Comparison of ENCODE assay signal across 1 cellular context in the genomic region with DNA sequence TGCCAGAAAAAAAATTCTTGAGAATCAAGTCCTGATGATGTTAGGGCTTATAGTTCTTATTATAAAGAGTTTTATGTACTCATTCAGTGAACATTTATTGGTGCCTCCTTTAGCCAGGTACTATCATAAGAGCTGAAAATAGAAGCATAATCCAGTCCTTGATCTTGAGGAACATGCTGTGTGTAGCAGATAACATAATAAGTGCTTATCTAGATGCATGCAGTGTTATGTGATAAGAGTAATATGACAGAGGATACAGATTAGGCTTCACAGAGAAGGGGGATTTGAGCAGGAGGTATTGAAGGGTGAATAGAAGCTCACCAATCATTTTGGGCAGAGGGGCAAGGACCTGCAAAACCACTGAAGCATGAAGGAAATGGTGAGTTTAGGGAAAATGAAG.
TF ChIP-seq lines count a peak whose summit lies in the region.

No MANE protein-coding gene starts in this region.

TF ChIP-seq in K562, 482 proteins besides CTCF, POLR2A, EP300 and RAD21:
- TF ChIP-seq NR2C2 (CRISPR knock-in tag; IDR thresholded peaks at IDR 0.05) = no peak
- TF ChIP-seq NR2C2 (tag; IDR thresholded peaks at IDR 0.05) = no peak
- TF ChIP-seq, protein P1, sequence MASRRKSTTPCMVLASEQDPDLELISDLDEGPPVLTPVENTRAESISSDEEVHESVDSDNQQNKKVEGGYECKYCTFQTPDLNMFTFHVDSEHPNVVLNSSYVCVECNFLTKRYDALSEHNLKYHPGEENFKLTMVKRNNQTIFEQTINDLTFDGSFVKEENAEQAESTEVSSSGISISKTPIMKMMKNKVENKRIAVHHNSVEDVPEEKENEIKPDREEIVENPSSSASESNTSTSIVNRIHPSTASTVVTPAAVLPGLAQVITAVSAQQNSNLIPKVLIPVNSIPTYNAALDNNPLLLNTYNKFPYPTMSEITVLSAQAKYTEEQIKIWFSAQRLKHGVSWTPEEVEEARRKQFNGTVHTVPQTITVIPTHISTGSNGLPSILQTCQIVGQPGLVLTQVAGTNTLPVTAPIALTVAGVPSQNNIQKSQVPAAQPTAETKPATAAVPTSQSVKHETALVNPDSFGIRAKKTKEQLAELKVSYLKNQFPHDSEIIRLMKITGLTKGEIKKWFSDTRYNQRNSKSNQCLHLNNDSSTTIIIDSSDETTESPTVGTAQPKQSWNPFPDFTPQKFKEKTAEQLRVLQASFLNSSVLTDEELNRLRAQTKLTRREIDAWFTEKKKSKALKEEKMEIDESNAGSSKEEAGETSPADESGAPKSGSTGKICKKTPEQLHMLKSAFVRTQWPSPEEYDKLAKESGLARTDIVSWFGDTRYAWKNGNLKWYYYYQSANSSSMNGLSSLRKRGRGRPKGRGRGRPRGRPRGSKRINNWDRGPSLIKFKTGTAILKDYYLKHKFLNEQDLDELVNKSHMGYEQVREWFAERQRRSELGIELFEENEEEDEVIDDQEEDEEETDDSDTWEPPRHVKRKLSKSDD (conservative IDR thresholded peaks at IDR 0.05; ENCODE audit: low read length) = no peak
- TF ChIP-seq POLR2AphosphoS5 (IDR thresholded peaks at IDR 0.05; ENCODE audit: control insufficient read depth, insufficient read depth, low read depth, low read length) = no peak
- no peak for TF ChIP-seq CBX2 (IDR thresholded peaks at IDR 0.05; ENCODE audit: insufficient read depth, low read length, poor library complexity, severe bottlenecking)
- TF ChIP-seq TEAD4 (IDR thresholded peaks at IDR 0.05; ENCODE audit: low read length) = peak; percentile 55; the same call in 1 of the 2 replicates
- no peak for TF ChIP-seq TEAD4 (CRISPR knock-in tag; IDR thresholded peaks at IDR 0.05; ENCODE audit: borderline replicate concordance)
- no peak for TF ChIP-seq MAFG (tag; conservative IDR thresholded peaks at IDR 0.05)
- no peak for TF ChIP-seq ZNF436 (CRISPR knock-in tag; IDR thresholded peaks at IDR 0.05)
- TF ChIP-seq, protein P2, sequence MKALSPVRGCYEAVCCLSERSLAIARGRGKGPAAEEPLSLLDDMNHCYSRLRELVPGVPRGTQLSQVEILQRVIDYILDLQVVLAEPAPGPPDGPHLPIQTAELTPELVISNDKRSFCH (CRISPR knock-in tag; IDR thresholded peaks at IDR 0.05) = no peak
- TF ChIP-seq, protein P2 (tag; IDR thresholded peaks at IDR 0.05) = no peak
- no peak for TF ChIP-seq ZNF699 (CRISPR knock-in tag; IDR thresholded peaks at IDR 0.05; ENCODE audit: insufficient replicate concordance)
- no peak for TF ChIP-seq FIP1L1 (IDR thresholded peaks at IDR 0.05; ENCODE audit: low read depth, low read length, poor library complexity, severe bottlenecking)
- TF ChIP-seq RBM22 (IDR thresholded peaks at IDR 0.05; ENCODE audit: low read depth, low read length, poor library complexity, severe bottlenecking) = no peak
- no peak for TF ChIP-seq ZNF75A (CRISPR knock-in tag; IDR thresholded peaks at IDR 0.05)
- TF ChIP-seq DEAF1 (CRISPR knock-in tag; IDR thresholded peaks at IDR 0.05) = no peak
- no peak for TF ChIP-seq HDAC1 (IDR thresholded peaks at IDR 0.05)
- no peak for TF ChIP-seq CTBP1 (IDR thresholded peaks at IDR 0.05; ENCODE audit: borderline replicate concordance)
- peak; percentile 35; the same call in 1 of the 2 replicates for TF ChIP-seq ARID1B (IDR thresholded peaks at IDR 0.05)
- TF ChIP-seq ZNF277 (CRISPR knock-in tag; IDR thresholded peaks at IDR 0.05; ENCODE audit: borderline replicate concordance) = no peak
- no peak for TF ChIP-seq CREBBP (IDR thresholded peaks at IDR 0.05; ENCODE audit: low read depth, low read length)
- no peak for TF ChIP-seq POLR2AphosphoS2 (IDR thresholded peaks at IDR 0.05; ENCODE audit: low read length)
- TF ChIP-seq BRD9 (IDR thresholded peaks at IDR 0.05; ENCODE audit: low read depth, partially characterized antibody) = no peak
- TF ChIP-seq ZNF347 (CRISPR knock-in tag; IDR thresholded peaks at IDR 0.05; ENCODE audit: low read depth) = no peak
- no peak for TF ChIP-seq DNMT1 (IDR thresholded peaks at IDR 0.05)
- TF ChIP-seq SAFB2 (IDR thresholded peaks at IDR 0.05; ENCODE audit: borderline replicate concordance, low read depth, low read length, severe bottlenecking) = no peak
- TF ChIP-seq, protein P3, sequence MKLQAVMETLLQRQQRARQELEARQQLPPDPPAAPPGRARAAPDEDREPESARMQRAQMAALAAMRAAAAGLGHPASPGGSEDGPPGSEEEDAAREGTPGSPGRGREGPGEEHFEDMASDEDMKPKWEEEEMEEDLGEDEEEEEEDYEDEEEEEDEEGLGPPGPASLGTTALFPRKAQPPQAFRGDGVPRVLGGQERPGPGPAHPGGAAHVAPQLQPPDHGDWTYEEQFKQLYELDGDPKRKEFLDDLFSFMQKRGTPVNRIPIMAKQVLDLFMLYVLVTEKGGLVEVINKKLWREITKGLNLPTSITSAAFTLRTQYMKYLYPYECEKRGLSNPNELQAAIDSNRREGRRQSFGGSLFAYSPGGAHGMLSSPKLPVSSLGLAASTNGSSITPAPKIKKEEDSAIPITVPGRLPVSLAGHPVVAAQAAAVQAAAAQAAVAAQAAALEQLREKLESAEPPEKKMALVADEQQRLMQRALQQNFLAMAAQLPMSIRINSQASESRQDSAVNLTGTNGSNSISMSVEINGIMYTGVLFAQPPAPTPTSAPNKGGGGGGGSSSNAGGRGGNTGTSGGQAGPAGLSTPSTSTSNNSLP (IDR thresholded peaks at IDR 0.05; ENCODE audit: borderline replicate concordance, low read depth, low read length) = no peak
- TF ChIP-seq CBFA2T3 (IDR thresholded peaks at IDR 0.05) = 0 out of 2 replicates have a peak, but pooled peaks have one; percentile 38
- TF ChIP-seq SUPT5H (IDR thresholded peaks at IDR 0.05) = no peak
- TF ChIP-seq ZNF695 (CRISPR knock-in tag; IDR thresholded peaks at IDR 0.05) = no peak
- no peak for TF ChIP-seq IFI16 (CRISPR knock-in tag; IDR thresholded peaks at IDR 0.05)
- no peak for TF ChIP-seq SMARCE1 (IDR thresholded peaks at IDR 0.05)
- TF ChIP-seq E4F1 (CRISPR knock-in tag; IDR thresholded peaks at IDR 0.05; ENCODE audit: borderline replicate concordance) = no peak
- TF ChIP-seq FOXJ2 (tag; IDR thresholded peaks at IDR 0.05) = 0 out of 2 replicates have a peak, but pooled peaks have one; percentile 44
- no peak for TF ChIP-seq SIX5 (IDR thresholded peaks at IDR 0.05; ENCODE audit: borderline replicate concordance in 1 of 2, insufficient read depth in 1 of 2, low read depth in 1 of 2, low read length in 2 of 2)
- TF ChIP-seq, protein P4, sequence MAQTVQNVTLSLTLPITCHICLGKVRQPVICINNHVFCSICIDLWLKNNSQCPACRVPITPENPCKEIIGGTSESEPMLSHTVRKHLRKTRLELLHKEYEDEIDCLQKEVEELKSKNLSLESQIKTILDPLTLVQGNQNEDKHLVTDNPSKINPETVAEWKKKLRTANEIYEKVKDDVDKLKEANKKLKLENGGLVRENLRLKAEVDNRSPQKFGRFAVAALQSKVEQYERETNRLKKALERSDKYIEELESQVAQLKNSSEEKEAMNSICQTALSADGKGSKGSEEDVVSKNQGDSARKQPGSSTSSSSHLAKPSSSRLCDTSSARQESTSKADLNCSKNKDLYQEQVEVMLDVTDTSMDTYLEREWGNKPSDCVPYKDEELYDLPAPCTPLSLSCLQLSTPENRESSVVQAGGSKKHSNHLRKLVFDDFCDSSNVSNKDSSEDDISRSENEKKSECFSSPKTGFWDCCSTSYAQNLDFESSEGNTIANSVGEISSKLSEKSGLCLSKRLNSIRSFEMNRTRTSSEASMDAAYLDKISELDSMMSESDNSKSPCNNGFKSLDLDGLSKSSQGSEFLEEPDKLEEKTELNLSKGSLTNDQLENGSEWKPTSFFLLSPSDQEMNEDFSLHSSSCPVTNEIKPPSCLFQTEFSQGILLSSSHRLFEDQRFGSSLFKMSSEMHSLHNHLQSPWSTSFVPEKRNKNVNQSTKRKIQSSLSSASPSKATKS (CRISPR knock-in tag; IDR thresholded peaks at IDR 0.05) = no peak
- TF ChIP-seq ZBTB8A (IDR thresholded peaks at IDR 0.05; ENCODE audit: partially characterized antibody) = no peak
- TF ChIP-seq TAL1 (IDR thresholded peaks at IDR 0.05) = peak; percentile 44; the same call in 1 of the 2 replicates
- TF ChIP-seq, protein P5, sequence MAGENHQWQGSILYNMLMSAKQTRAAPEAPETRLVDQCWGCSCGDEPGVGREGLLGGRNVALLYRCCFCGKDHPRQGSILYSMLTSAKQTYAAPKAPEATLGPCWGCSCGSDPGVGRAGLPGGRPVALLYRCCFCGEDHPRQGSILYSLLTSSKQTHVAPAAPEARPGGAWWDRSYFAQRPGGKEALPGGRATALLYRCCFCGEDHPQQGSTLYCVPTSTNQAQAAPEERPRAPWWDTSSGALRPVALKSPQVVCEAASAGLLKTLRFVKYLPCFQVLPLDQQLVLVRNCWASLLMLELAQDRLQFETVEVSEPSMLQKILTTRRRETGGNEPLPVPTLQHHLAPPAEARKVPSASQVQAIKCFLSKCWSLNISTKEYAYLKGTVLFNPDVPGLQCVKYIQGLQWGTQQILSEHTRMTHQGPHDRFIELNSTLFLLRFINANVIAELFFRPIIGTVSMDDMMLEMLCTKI (IDR thresholded peaks at IDR 0.05; ENCODE audit: partially characterized antibody) = no peak
- 0 out of 2 replicates have a peak, but pooled peaks have one; percentile 10 for TF ChIP-seq CBFA2T2 (conservative IDR thresholded peaks at IDR 0.05)
- no peak for TF ChIP-seq KLF16 (IDR thresholded peaks at IDR 0.05)
- no peak for TF ChIP-seq ZBTB12 (CRISPR knock-in tag; IDR thresholded peaks at IDR 0.05)
- TF ChIP-seq ZBED1 (IDR thresholded peaks at IDR 0.05) = no peak
- TF ChIP-seq HDGF (IDR thresholded peaks at IDR 0.05) = no peak
- no peak for TF ChIP-seq ZNF766 (CRISPR knock-in tag; conservative IDR thresholded peaks at IDR 0.05)
- peak; percentile 78 for TF ChIP-seq MEF2D (tag; conservative IDR thresholded peaks at IDR 0.05; ENCODE audit: low read depth)
- TF ChIP-seq THRA (IDR thresholded peaks at IDR 0.05) = no peak
